Comparison of ENCODE assay signal across 8 cellular contexts in the genomic region with DNA sequence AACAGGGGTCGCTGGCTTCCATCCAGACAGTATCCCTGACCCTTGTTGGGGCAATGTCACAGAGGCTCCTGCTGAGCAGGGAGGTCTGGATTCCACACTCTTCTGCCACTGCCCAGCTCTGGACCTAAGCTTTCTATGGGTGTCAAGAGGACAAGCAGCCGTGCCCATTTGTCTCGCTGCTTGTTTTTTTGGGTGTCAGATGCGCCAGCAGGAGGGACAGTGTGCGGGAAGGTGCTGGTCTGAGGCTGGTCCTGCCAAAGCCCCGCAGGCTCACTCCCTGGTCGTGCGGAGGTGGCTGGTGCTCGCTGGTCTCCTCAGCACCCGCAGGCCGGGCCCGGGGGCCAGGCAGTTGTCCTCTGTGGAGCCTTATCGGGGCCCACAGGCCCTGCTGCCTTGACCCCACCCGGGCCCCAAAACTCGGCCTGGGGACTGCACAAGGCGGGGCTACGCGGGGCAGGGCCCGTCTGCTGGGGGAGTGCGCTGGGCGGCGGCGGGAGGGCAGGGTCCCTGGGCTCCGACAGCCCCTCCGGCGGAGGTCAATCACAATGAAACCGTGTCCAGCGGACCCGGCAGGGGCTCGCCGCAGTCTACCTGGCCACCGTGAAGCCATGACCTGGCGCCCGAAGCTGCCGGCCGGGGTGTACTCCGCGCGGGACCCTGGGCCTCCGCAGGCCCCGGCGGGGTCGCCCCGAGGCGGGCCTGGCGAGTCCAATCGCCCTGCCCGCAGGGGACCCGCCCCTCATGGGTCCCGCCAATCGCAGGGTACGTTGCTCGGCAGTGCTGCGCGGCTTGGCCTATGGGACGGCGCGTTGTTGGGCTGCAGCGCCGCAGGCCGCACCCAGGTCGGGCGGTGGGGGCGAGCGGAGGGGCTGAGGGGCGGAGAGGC. TPM values are rescaled to one million over a fixed set of nuclear protein-coding genes. Genes with fewer than 3 reads are reported as not detected.
A peak's percentile ranks its signal among the peaks of the same experiment; 100 is the strongest.
DNase-seq lines count a peak whose midpoint lies in the region; ATAC-seq and TF ChIP-seq lines count a peak whose summit lies in the region.

A gene with protein sequence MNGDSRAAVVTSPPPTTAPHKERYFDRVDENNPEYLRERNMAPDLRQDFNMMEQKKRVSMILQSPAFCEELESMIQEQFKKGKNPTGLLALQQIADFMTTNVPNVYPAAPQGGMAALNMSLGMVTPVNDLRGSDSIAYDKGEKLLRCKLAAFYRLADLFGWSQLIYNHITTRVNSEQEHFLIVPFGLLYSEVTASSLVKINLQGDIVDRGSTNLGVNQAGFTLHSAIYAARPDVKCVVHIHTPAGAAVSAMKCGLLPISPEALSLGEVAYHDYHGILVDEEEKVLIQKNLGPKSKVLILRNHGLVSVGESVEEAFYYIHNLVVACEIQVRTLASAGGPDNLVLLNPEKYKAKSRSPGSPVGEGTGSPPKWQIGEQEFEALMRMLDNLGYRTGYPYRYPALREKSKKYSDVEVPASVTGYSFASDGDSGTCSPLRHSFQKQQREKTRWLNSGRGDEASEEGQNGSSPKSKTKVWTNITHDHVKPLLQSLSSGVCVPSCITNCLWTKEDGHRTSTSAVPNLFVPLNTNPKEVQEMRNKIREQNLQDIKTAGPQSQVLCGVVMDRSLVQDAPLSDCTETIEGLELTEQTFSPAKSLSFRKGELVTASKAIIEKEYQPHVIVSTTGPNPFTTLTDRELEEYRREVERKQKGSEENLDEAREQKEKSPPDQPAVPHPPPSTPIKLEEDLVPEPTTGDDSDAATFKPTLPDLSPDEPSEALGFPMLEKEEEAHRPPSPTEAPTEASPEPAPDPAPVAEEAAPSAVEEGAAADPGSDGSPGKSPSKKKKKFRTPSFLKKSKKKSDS (plus strand): TSS at position 822 of the 886 bp plus-strand sequence. CDS start 32,072 bp downstream, outside the sequence.

- H4K91ac ChIP-seq in H9 (ENCODE audit: insufficient read length, low read depth, low read length), result no peak within 1 kb of the TSS

- H3K36me3 Mint-ChIP-seq in H9 (ENCODE audit: insufficient read depth in 1 of 3, low read depth in 3 of 3) (peaks cover 2 to 5% (median 2%) of the 10 kb centered on the region in 3 experiments; a peak in 6 of 7 replicates), glutamatergic neuron (ENCODE audit: unreplicated experiment) (peaks cover 4% of the 10 kb centered on the region), osteocyte (ENCODE audit: unreplicated experiment) (peaks cover 9% of the 10 kb centered on the region)
- no peaks in the 10 kb centered on the region for H3K36me3 Mint-ChIP-seq in activated naive CD8-positive, alpha-beta T cell

- H3K36me3 ChIP-seq in MG63 (no peaks in the 10 kb centered on the region), thoracic aorta (no peaks in the 10 kb centered on the region)

- no peak within 1 kb of the TSS for H3K4ac ChIP-seq in H9 (ENCODE audit: low read depth, low read length)

- H3K23me2 ChIP-seq in H9 (ENCODE audit: insufficient read length, low read depth, low read length, poor library complexity, severe bottlenecking), result peaks cover 11% of the 10 kb centered on the region

- H3K27ac ChIP-seq in H9 (ENCODE audit: insufficient read length, low read depth, low read length) (no peak within 1 kb of the TSS), thoracic aorta (peak within 1 kb of the TSS; percentile 93)

- no peak within 1 kb of the TSS for H3K56ac ChIP-seq in H9 (ENCODE audit: insufficient read length, low read depth, low read length)

- no peak within 1 kb of the TSS; the same call in 1 of the 2 replicates for H2BK15ac ChIP-seq in H9 (ENCODE audit: low read depth, low read length)

- no peak within 1 kb of the TSS for H4K5ac ChIP-seq in H9 (ENCODE audit: insufficient read length, low read depth, low read length)

- H3T11ph ChIP-seq in H9 (ENCODE audit: low read length), result no peak within 1 kb of the TSS

- no peak within 1 kb of the TSS for H2BK12ac ChIP-seq in H9 (ENCODE audit: insufficient read length, low read depth, low read length)

- H2BK20ac ChIP-seq in H9 (ENCODE audit: low read depth, low read length, poor library complexity, severe bottlenecking), result no peak within 1 kb of the TSS

- DNase-seq in GM04503 (ENCODE audit: low read depth) (peak; percentile 70), H9 (peak; percentile 95), MG63 (peak; percentile 83), SKM-1 treated with dmso at 0.1 percent for 144 hours (lab: John Stamatoyannopoulos, UW; ENCODE audit: unreplicated experiment) (peak; percentile 92), glutamatergic neuron (peak; percentile 96), osteocyte (ENCODE audit: extremely low spot score, unreplicated experiment) (peak; percentile 98), thoracic aorta (ENCODE audit: low spot score) (peak; percentile 40)

- H3K9me3 ChIP-seq in H9 (ENCODE audit: control insufficient read depth, low read depth, low read length) (no peaks in the 10 kb centered on the region), MG63 (no peaks in the 10 kb centered on the region), thoracic aorta (no peaks in the 10 kb centered on the region)

- H3K4me3 Mint-ChIP-seq in H9 (peak within 1 kb of the TSS; percentile 80 to 89), glutamatergic neuron (ENCODE audit: unreplicated experiment) (peak within 1 kb of the TSS; percentile 94), osteocyte (ENCODE audit: unreplicated experiment) (peak within 1 kb of the TSS; percentile 98)
- peak within 1 kb of the TSS; percentile 89 for H3K4me3 Mint-ChIP-seq in activated naive CD8-positive, alpha-beta T cell

- H3K4me2 ChIP-seq in H9 (ENCODE audit: insufficient read depth, insufficient read length, low read length), result peak within 1 kb of the TSS; percentile 90

- H3K27me3 Mint-ChIP-seq in H9 (ENCODE audit: low read depth) (no peaks in the 10 kb centered on the region), glutamatergic neuron (ENCODE audit: unreplicated experiment) (peaks cover 6% of the 10 kb centered on the region), osteocyte (ENCODE audit: unreplicated experiment) (no peaks in the 10 kb centered on the region)
- H3K27me3 Mint-ChIP-seq in activated naive CD8-positive, alpha-beta T cell, result no peaks in the 10 kb centered on the region

- H3K4me1 ChIP-seq in H9 (ENCODE audit: insufficient read depth, low read length) (no peaks in the 10 kb centered on the region; the same call in 1 of the 2 replicates), thoracic aorta (ENCODE audit: control insufficient read depth in 1 of 2, low read depth in 2 of 2) (peaks cover 24 to 43% of the 10 kb centered on the region in 2 donors)

- H3K27ac Mint-ChIP-seq in H9, result peak within 1 kb of the TSS in 2 of 3 experiments; percentile 55 to 81; a peak in 4 of 7 replicates
- peak within 1 kb of the TSS; percentile 87 for H3K27ac Mint-ChIP-seq in activated naive CD8-positive, alpha-beta T cell
- H3K27ac Mint-ChIP-seq in glutamatergic neuron (ENCODE audit: unreplicated experiment), result peak within 1 kb of the TSS; percentile 96
- peak within 1 kb of the TSS; percentile 85 for H3K27ac Mint-ChIP-seq in osteocyte (ENCODE audit: unreplicated experiment)

- H3K18ac ChIP-seq in H9 (ENCODE audit: insufficient read length, low read depth, low read length), result no peak within 1 kb of the TSS

- peak; percentile 93 for ATAC-seq in thoracic aorta (ENCODE audit: insufficient number of reproducible peaks, low FRiP score, low read depth)

- H2BK5ac ChIP-seq in H9 (ENCODE audit: insufficient read length, low read length), result no peak within 1 kb of the TSS

- H2BK120ac ChIP-seq in H9 (ENCODE audit: low read depth, low read length, poor library complexity, severe bottlenecking), result no peak within 1 kb of the TSS

- no peak within 1 kb of the TSS for H2AFZ ChIP-seq in H9 (ENCODE audit: low read length)

- H3K4me1 Mint-ChIP-seq in H9, result peaks cover 26 to 29% of the 10 kb centered on the region in 2 experiments
- peaks cover 60% of the 10 kb centered on the region for H3K4me1 Mint-ChIP-seq in activated naive CD8-positive, alpha-beta T cell (ENCODE audit: low read depth)
- H3K4me1 Mint-ChIP-seq in glutamatergic neuron (ENCODE audit: low read depth, unreplicated experiment), result peaks cover 17% of the 10 kb centered on the region
- peaks cover 38% of the 10 kb centered on the region for H3K4me1 Mint-ChIP-seq in osteocyte (ENCODE audit: unreplicated experiment)

- H3K9ac ChIP-seq in H9 (ENCODE audit: extremely low read depth, insufficient read length, low read length), result peak within 1 kb of the TSS; percentile 87

- no peak within 1 kb of the TSS for H2AK5ac ChIP-seq in H9 (ENCODE audit: insufficient read length, low read length)

- H3K4me3 ChIP-seq in MG63 (peak within 1 kb of the TSS; percentile 69), thoracic aorta (peak within 1 kb of the TSS; percentile 85)

- no CpG with 5 or more reads among the region's 66 CpGs for WGBS in H9 (ENCODE audit: extremely low coverage, insufficient read length, low lambda C conversion rate)

- H3K27me3 ChIP-seq in H9 (ENCODE audit: insufficient read depth, low read length) (no peaks in the 10 kb centered on the region), MG63 (no peaks in the 10 kb centered on the region), thoracic aorta (replicated peaks; ENCODE audit: insufficient read depth) (no peaks in the 10 kb centered on the region)

- H4K8ac ChIP-seq in H9 (replicated peaks; ENCODE audit: insufficient read length, low read depth, low read length), result no peak within 1 kb of the TSS

- TF ChIP-seq CTCF in H9 (conservative IDR thresholded peaks at IDR 0.05) (no peak), glutamatergic neuron (IDR thresholded peaks at IDR 0.05; ENCODE audit: partially characterized antibody, unreplicated experiment) (no peak), osteocyte (IDR thresholded peaks at IDR 0.05) (no peak), thoracic aorta (IDR thresholded peaks at IDR 0.05) (no peak)

- H3K14ac ChIP-seq in H9 (ENCODE audit: insufficient read depth, low read length), result peak within 1 kb of the TSS; percentile 85

- no peak within 1 kb of the TSS for H3K23ac ChIP-seq in H9 (ENCODE audit: insufficient read length, low read depth, low read length)

- H4K20me1 ChIP-seq in H9 (ENCODE audit: control insufficient read depth, insufficient read depth, insufficient read length), result no peaks in the 10 kb centered on the region

- peaks cover 18% of the 10 kb centered on the region; the same call in 1 of the 2 replicates for H3K79me2 ChIP-seq in H9 (ENCODE audit: insufficient read depth, low read length)

- H3K9me3 Mint-ChIP-seq in H9 (peaks cover 5 to 8% of the 10 kb centered on the region in 2 experiments; a peak in 3 of 5 replicates), glutamatergic neuron (ENCODE audit: unreplicated experiment) (peaks cover 19% of the 10 kb centered on the region), osteocyte (ENCODE audit: unreplicated experiment) (peaks cover 4% of the 10 kb centered on the region)
- no peaks in the 10 kb centered on the region for H3K9me3 Mint-ChIP-seq in activated naive CD8-positive, alpha-beta T cell (ENCODE audit: low read depth)

- H3K79me1 ChIP-seq in H9 (ENCODE audit: insufficient read depth, low read depth, low read length, poor library complexity, severe bottlenecking), result no peaks in the 10 kb centered on the region

RNA-seq across cellular contexts. Expression of the gene that starts here (rescaled TPM):
- total RNA-seq in H9 (2021) (163 and 166 TPM in 2 replicates), glutamatergic neuron (ENCODE audit: unreplicated experiment) (276 TPM), osteocyte (273 and 274 TPM in 2 replicates), thoracic aorta (100 to 1,000 TPM; 256 to 338 TPM)
- 62.5 and 77.3 TPM in 2 replicates for total RNA-seq in MG63 (2014; rRNA removed; shearing (Covaris generic); ENCODE audit: low replicate concordance)

Comparison
In these comparisons a context has a peak if more than half of its experiments do, and no peak if none do; other contexts are left out.
1. DNase-seq: peak in every context shown above with its lines; median percentile 98 in osteocyte; 96 in glutamatergic neuron; 95 in H9; 92 in SKM-1 treated with dmso at 0.1 percent for 144 hours; 83 in MG63; 70 in GM04503; 40 in thoracic aorta.